Comparison of ENCODE assay signal across 8 cellular contexts in the genomic region with DNA sequence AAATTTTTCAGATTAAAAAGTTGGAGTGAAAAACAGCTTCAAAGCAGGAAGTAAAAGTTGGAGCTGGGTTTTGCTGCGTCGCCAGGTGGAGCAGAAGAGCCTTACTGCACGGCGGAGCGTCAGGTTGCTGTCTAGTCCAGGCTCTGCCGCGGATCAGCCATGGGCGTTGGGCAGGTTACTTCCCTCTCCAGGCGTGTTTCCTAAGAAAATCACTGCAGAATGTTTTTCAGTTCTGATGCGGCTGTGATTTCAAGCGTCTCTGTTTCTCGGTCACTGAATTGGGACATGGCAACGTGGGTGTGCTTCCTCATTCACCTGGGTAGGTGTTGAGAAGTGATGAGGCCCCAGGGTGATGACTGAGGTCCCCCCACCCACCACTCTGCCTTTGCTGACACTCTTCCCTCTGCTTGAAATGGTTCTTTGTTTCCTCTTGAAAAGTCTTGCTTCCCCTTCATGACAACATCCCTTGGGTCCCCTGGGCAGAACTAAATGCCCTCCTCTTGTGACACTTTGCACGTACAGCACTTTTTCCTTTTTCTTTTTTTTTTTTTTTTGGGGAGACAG. TPM values are rescaled to one million over a fixed set of nuclear protein-coding genes. Genes with fewer than 3 reads are reported as not detected.
DNase-seq lines count a peak whose midpoint lies in the region; ATAC-seq and TF ChIP-seq lines count a peak whose summit lies in the region.

No MANE protein-coding gene starts in this region.

- no peak overlapping the region for H3K4me2 ChIP-seq in GM23248 (ENCODE audit: unreplicated experiment)

- H3K9me2 ChIP-seq in GM23248 (ENCODE audit: insufficient read depth), result no peaks in the 10 kb centered on the region

- H3K27me3 ChIP-seq in left lung (no peaks in the 10 kb centered on the region), GM23248 (replicated peaks; ENCODE audit: insufficient read depth) (no peaks in the 10 kb centered on the region)

- TF ChIP-seq CTCF in GM12873 (IDR thresholded peaks at IDR 0.05; ENCODE audit: insufficient read depth, low read depth, low read length, missing control alignments), result peak; percentile 66
- TF ChIP-seq CTCF in left lung (IDR thresholded peaks at IDR 0.05), result peak; percentile 15 to 29

- WGBS in GM23248 (ENCODE audit: low coverage in 1 of 2, low lambda C conversion rate in 2 of 2, missing lambda C conversion rate in 2 of 2), 2 experiments, result 96 to 97% methylated on average over 14 of the region's 14 CpGs

- H2AFZ ChIP-seq in GM23248, result no peak overlapping the region

- H3K4me3 ChIP-seq in left lung (no peak overlapping the region), GM23248 (no peak overlapping the region)

- H3K9ac ChIP-seq in GM23248, result no peak overlapping the region

- H3K36me3 ChIP-seq in left lung, result no peaks in the 10 kb centered on the region
- no peaks in the 10 kb centered on the region for H3K36me3 ChIP-seq in GM23248 (ENCODE audit: low read depth)

- intact Hi-C loops in left lung (cut with DNase I), result no loop called here

- peak; percentile 82 for ATAC-seq in left lung

- peaks cover 9% of the 10 kb centered on the region; the same call in 1 of the 2 replicates for H3K79me2 ChIP-seq in GM23248 (ENCODE audit: insufficient read depth)

- H3K27ac ChIP-seq in left lung (peak overlapping the region in 1 of 2 donors; percentile 68), GM23248 (no peak overlapping the region)

- H3K9me3 ChIP-seq in left lung, result no peaks in the 10 kb centered on the region
- H3K9me3 ChIP-seq in GM23248 (ENCODE audit: low read depth), result no peaks in the 10 kb centered on the region

- peak; percentile 70 for DNase-seq in HT-29 (ENCODE audit: low spot score)
- DNase-seq in activated CD8-positive, alpha-beta memory T cell treated with anti-CD3 and anti-CD28 coated beads, Interleukin-2, amount 50 U/mL, for 48 hours, result peak; percentile 74
- peak; percentile 73 to 85 for DNase-seq in left lung
- DNase-seq in HCEC 1CT, result no peak
- no peak for DNase-seq in GM23248
- DNase-seq in hypothalamus (lab: John Stamatoyannopoulos, UW), result no peak
- no peak for DNase-seq in SK-N-DZ (ENCODE audit: low spot score)

- H4K20me1 ChIP-seq in GM23248 (ENCODE audit: insufficient read depth), result no peaks in the 10 kb centered on the region

- H3F3A ChIP-seq in GM23248 (ENCODE audit: insufficient read depth), result peaks cover 21% of the 10 kb centered on the region

- in situ Hi-C loops in GM23248 (cut with MboI), result no loop called here

- H3K4me1 ChIP-seq in left lung, result peaks cover 4 to 66% of the 10 kb centered on the region in 2 donors
- peaks cover 20% of the 10 kb centered on the region for H3K4me1 ChIP-seq in GM23248 (ENCODE audit: insufficient read depth)

RNA-seq across cellular contexts. Expression of a gene that starts 7.6 kb away (rescaled TPM):
- 3.2 and 6.9 TPM in 2 replicates for total RNA-seq in HT-29 (2014; rRNA removed; shearing (Covaris generic))
- total RNA-seq in left lung, result 10 to 100 TPM; 60.2 to 84.5 TPM
- 15.8 and 29.9 TPM in 2 replicates for total RNA-seq in GM23248 (2014; rRNA removed; shearing (Covaris generic))
- polyA plus RNA-seq in GM23248 (2016; fragmentation: Nextera tagmentation; extraction: Ambion mirVana), result 6.2 and 6.6 TPM in 2 replicates
- 39.7 and 44.9 TPM in 2 replicates for polyA plus RNA-seq in SK-N-DZ (2014; cell fraction: cytosol; rRNA removed)
- 110 and 158 TPM in 2 replicates for polyA plus RNA-seq in SK-N-DZ (2014; cell fraction: nucleus; rRNA removed)

Comparison
In these comparisons a context has a peak if more than half of its experiments do, and no peak if none do; other contexts are left out.
1. DNase-seq: peak in HT-29 (single experiment), activated CD8-positive, alpha-beta memory T cell treated with anti-CD3 and anti-CD28 coated beads, Interleukin-2, amount 50 U/mL, for 48 hours (single experiment) and left lung (2 of 2); none in HCEC 1CT (single experiment), GM23248 (single experiment), hypothalamus (0 of 51) and SK-N-DZ (single experiment).